1 cellular context compared by ENCODE assay signal in genomic region chr7:33774762-33775523, GRCh38.
A peak's percentile ranks its signal among the peaks of the same experiment; 100 is the strongest.
TF ChIP-seq lines count a peak whose summit lies in the region.

No MANE protein-coding gene starts in this region.

TF ChIP-seq in HEK293, 187 proteins besides CTCF, POLR2A, EP300 and RAD21 (continued from another document):
- TF ChIP-seq, protein P1, sequence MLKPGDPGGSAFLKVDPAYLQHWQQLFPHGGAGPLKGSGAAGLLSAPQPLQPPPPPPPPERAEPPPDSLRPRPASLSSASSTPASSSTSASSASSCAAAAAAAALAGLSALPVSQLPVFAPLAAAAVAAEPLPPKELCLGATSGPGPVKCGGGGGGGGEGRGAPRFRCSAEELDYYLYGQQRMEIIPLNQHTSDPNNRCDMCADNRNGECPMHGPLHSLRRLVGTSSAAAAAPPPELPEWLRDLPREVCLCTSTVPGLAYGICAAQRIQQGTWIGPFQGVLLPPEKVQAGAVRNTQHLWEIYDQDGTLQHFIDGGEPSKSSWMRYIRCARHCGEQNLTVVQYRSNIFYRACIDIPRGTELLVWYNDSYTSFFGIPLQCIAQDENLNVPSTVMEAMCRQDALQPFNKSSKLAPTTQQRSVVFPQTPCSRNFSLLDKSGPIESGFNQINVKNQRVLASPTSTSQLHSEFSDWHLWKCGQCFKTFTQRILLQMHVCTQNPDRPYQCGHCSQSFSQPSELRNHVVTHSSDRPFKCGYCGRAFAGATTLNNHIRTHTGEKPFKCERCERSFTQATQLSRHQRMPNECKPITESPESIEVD (tag by site-specific recombination; IDR thresholded peaks at IDR 0.05): peak; percentile 51
- no peak for TF ChIP-seq ZNF785 (tag by site-specific recombination; IDR thresholded peaks at IDR 0.05)
- no peak for TF ChIP-seq OVOL3 (tag by site-specific recombination; IDR thresholded peaks at IDR 0.05)
- TF ChIP-seq ZFP69B (tag by site-specific recombination; IDR thresholded peaks at IDR 0.05): no peak
- peak; percentile 48; the same call in 1 of the 2 replicates for TF ChIP-seq ZNF600 (tag by site-specific recombination; IDR thresholded peaks at IDR 0.05)
- TF ChIP-seq, protein P2, sequence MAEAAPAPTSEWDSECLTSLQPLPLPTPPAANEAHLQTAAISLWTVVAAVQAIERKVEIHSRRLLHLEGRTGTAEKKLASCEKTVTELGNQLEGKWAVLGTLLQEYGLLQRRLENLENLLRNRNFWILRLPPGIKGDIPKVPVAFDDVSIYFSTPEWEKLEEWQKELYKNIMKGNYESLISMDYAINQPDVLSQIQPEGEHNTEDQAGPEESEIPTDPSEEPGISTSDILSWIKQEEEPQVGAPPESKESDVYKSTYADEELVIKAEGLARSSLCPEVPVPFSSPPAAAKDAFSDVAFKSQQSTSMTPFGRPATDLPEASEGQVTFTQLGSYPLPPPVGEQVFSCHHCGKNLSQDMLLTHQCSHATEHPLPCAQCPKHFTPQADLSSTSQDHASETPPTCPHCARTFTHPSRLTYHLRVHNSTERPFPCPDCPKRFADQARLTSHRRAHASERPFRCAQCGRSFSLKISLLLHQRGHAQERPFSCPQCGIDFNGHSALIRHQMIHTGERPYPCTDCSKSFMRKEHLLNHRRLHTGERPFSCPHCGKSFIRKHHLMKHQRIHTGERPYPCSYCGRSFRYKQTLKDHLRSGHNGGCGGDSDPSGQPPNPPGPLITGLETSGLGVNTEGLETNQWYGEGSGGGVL (tag by site-specific recombination; IDR thresholded peaks at IDR 0.05): no peak
